ENCODE assay signal across 8 cellular contexts in genomic region chr3:126083138-126083445, GRCh38. TPM values are rescaled to one million over a fixed set of nuclear protein-coding genes. Genes with fewer than 3 reads are reported as not detected.
A peak's percentile ranks its signal among the peaks of the same experiment; 100 is the strongest.
DNase-seq lines count a peak whose midpoint lies in the region; ATAC-seq and TF ChIP-seq lines count a peak whose summit lies in the region.

No MANE protein-coding gene starts in this region.

- H3K9me3 ChIP-seq in HUES6 (ENCODE audit: control insufficient read depth, insufficient read depth, low read depth, low read length) (peaks cover 21% of the 10 kb centered on the region), mucosa of rectum (ENCODE audit: control insufficient read depth in 2 of 2, low read length in 2 of 2) (no peaks in the 10 kb centered on the region)

- H3K36me3 ChIP-seq in HUES6 (ENCODE audit: control insufficient read depth, insufficient read depth, low read length) (no peaks in the 10 kb centered on the region), mucosa of rectum (ENCODE audit: control insufficient read depth in 2 of 2, insufficient read depth in 2 of 2, low read length in 2 of 2) (no peaks in the 10 kb centered on the region)

- H3K4me1 ChIP-seq in HUES6 (ENCODE audit: control insufficient read depth, insufficient read depth, low read length), result no peaks in the 10 kb centered on the region
- H3K4me1 ChIP-seq in mucosa of rectum (ENCODE audit: control insufficient read depth in 2 of 2, insufficient read depth in 2 of 2, low read length in 2 of 2), result no peaks in the 10 kb centered on the region

- DNase-seq in AG04449 (ENCODE audit: low read depth, low spot score), result no peak
- no peak for DNase-seq in caudate nucleus (lab: John Stamatoyannopoulos, UW)
- no peak for DNase-seq in NCI-H1417 (lab: John Stamatoyannopoulos, UW)
- DNase-seq in EL, result no peak
- no peak for DNase-seq in ureter (ENCODE audit: low spot score)

- CTCF ChIA-PET in AG04449 (lab: Yijun Ruan, JAX), result no interaction called here

- no peak for TF ChIP-seq CTCF in AG04449 (IDR thresholded peaks at IDR 0.05; ENCODE audit: insufficient read depth, low read length, missing control alignments)

- no peak overlapping the region for H3K27ac ChIP-seq in HUES6 (ENCODE audit: low read depth, low read length)
- peak overlapping the region; percentile 67 for H3K27ac ChIP-seq in caudate nucleus (ENCODE audit: low read depth, low read length)
- peak overlapping the region in 1 of 2 donors; percentile 84 for H3K27ac ChIP-seq in mucosa of rectum (ENCODE audit: low read depth in 2 of 2, low read length in 2 of 2)

- H3K9ac ChIP-seq in HUES6 (ENCODE audit: low read length), result peak overlapping the region; percentile 69
- H3K9ac ChIP-seq in mucosa of rectum (ENCODE audit: low read depth in 1 of 2, low read length in 2 of 2), result peak overlapping the region; percentile 60 to 76

- H3K27me3 ChIP-seq in HUES6 (ENCODE audit: control insufficient read depth, insufficient read depth, low read length), result no peaks in the 10 kb centered on the region
- H3K27me3 ChIP-seq in mucosa of rectum (ENCODE audit: control insufficient read depth in 2 of 2, insufficient read depth in 2 of 2, low read length in 2 of 2), result no peaks in the 10 kb centered on the region

- no peak for ATAC-seq in HG03135 (IDR thresholded peaks at IDR 0.05; ENCODE audit: unreplicated experiment)

- peak overlapping the region; percentile 70 for H3K4me3 ChIP-seq in AG04449 (ENCODE audit: low read depth, low read length)
- peak overlapping the region; percentile 88 for H3K4me3 ChIP-seq in HUES6 (ENCODE audit: low read depth, low read length)
- peak overlapping the region; percentile 73 to 75 for H3K4me3 ChIP-seq in mucosa of rectum (ENCODE audit: low read length in 2 of 2)

- POLR2A ChIA-PET in AG04449 (lab: Yijun Ruan, JAX), result no interaction called here

RNA-seq across cellular contexts. Expression of gene SLC41A3, which starts 0.8 kb away (rescaled TPM):
- total RNA-seq in ureter, result 72.0 TPM
